23 cellular contexts compared by ENCODE assay signal in genomic region chr6:22302828-22303227, GRCh38. TPM values are rescaled to one million over a fixed set of nuclear protein-coding genes. Genes with fewer than 3 reads are reported as not detected.
DNase-seq lines count a peak whose midpoint lies in the region; ATAC-seq and TF ChIP-seq lines count a peak whose summit lies in the region.
"Had no signal": no experiment of that assay in that cellular context is flagged by ENCODE, and none has a peak within 500 bp of the region (broad histone marks: within the 10 kb centered on the region; RNA-seq: fewer than 3 reads in every experiment).

No MANE protein-coding gene starts in this region.

- no peak overlapping the region for H3K4me3 ChIP-seq in AG10803 (ENCODE audit: low read length)
- H3K4me3 ChIP-seq: ovary, right atrium auricular region, upper lobe of left lung had no signal

- H3K36me3 Mint-ChIP-seq in mesothelial cell of epicardium, result no peaks in the 10 kb centered on the region
- H3K36me3 Mint-ChIP-seq: memory B cell had no signal

- peak overlapping the region; percentile 6 for H3K27ac Mint-ChIP-seq in mesothelial cell of epicardium
- H3K27ac Mint-ChIP-seq: activated CD4-positive, alpha-beta T cell treated with anti-CD3 and anti-CD28 coated beads for 36 hours; activated naive CD4-positive, alpha-beta T cell treated with anti-CD3 and anti-CD28 coated beads for 36 hours; memory B cell had no signal

- H3K4me1 Mint-ChIP-seq in mesothelial cell of epicardium, result peaks cover 42% of the 10 kb centered on the region
- H3K4me1 Mint-ChIP-seq: activated CD4-positive, alpha-beta T cell treated with anti-CD3 and anti-CD28 coated beads for 36 hours; memory B cell had no signal

- no peak overlapping the region for H3K4me3 Mint-ChIP-seq in mesothelial cell of epicardium
- H3K4me3 Mint-ChIP-seq: activated CD4-positive, alpha-beta T cell treated with anti-CD3 and anti-CD28 coated beads for 36 hours; activated naive CD4-positive, alpha-beta T cell treated with anti-CD3 and anti-CD28 coated beads for 36 hours; activated T-cell treated with anti-CD3 and anti-CD28 coated beads, Interleukin-2, amount 50 U/mL, for 4 hours; memory B cell had no signal

- H3K9me3 Mint-ChIP-seq in mesothelial cell of epicardium, result peaks cover 3% of the 10 kb centered on the region
- H3K9me3 Mint-ChIP-seq: activated naive CD4-positive, alpha-beta T cell treated with anti-CD3 and anti-CD28 coated beads for 36 hours had no signal

- TF ChIP-seq CTCF in AG10803 (conservative IDR thresholded peaks at IDR 0.05; ENCODE audit: low read length), result no peak
- no peak for TF ChIP-seq CTCF in mesothelial cell of epicardium (IDR thresholded peaks at IDR 0.05; ENCODE audit: unreplicated experiment)

- H3K27me3 Mint-ChIP-seq in mesothelial cell of epicardium (ENCODE audit: low read depth), result no peaks in the 10 kb centered on the region
- H3K27me3 Mint-ChIP-seq: activated CD4-positive, alpha-beta T cell treated with anti-CD3 and anti-CD28 coated beads for 36 hours; memory B cell had no signal

- ATAC-seq in HG02571 (IDR thresholded peaks at IDR 0.05; ENCODE audit: unreplicated experiment) (no peak), HG02588 (IDR thresholded peaks at IDR 0.05; ENCODE audit: unreplicated experiment) (no peak)
- ATAC-seq: activated CD4-positive, alpha-beta T cell treated with anti-CD3 and anti-CD28 coated beads for 36 hours; activated T-cell treated with anti-CD3 and anti-CD28 coated beads, Interleukin-2, amount 50 U/mL, for 4 hours; HCT116 had no signal

- DNase-seq in AG10803 (ENCODE audit: low read depth) (peak; percentile 59), GM04504 (ENCODE audit: low read depth) (peak; percentile 10), OCI-M1 (lab: John Stamatoyannopoulos, UW) (peak; percentile 29), mesothelial cell of epicardium (ENCODE audit: low spot score in 2 of 2, unreplicated experiment in 2 of 2) (no peak), cerebellum (ENCODE audit: low spot score) (no peak), COLO829 (ENCODE audit: low spot score) (no peak)
- DNase-seq: activated CD4-positive, alpha-beta T cell treated with anti-CD3 and anti-CD28 coated beads for 36 hours; activated naive CD4-positive, alpha-beta T cell treated with anti-CD3 and anti-CD28 coated beads for 36 hours; activated T-cell treated with anti-CD3 and anti-CD28 coated beads, Interleukin-2, amount 50 U/mL, for 4 hours; amygdala; glutamatergic neuron; NCI-H1417 treated with DMSO at 0.1 percent for 48 hours; NCI-H2107; NCI-H510A treated with DMSO at 0.1 percent for 48 hours; ovary; upper lobe of left lung had no signal

RNA-seq across cellular contexts. Expression of gene PRL, which starts 6.0 kb away (rescaled TPM):
- total RNA-seq in mesothelial cell of epicardium (0.23 TPM in 1 of 3 replicates, not detected in the others), cerebellum (0.54 TPM)
- total RNA-seq: activated CD4-positive, alpha-beta T cell treated with anti-CD3 and anti-CD28 coated beads for 36 hours; activated CD8-positive, alpha-beta memory T cell treated with anti-CD3 and anti-CD28 coated beads for 36 hours; activated naive CD4-positive, alpha-beta T cell treated with anti-CD3 and anti-CD28 coated beads for 36 hours; G401; right atrium auricular region had no signal

Comparison
In these comparisons a context has a peak if more than half of its experiments do, and no peak if none do; other contexts are left out.
1. DNase-seq: peak in AG10803 (single experiment), GM04504 (single experiment) and OCI-M1 (single experiment); none in mesothelial cell of epicardium (0 of 2), cerebellum (single experiment) and COLO829 (single experiment).